Comparison of ENCODE assay signal across 8 cellular contexts in genomic region chr4:75672461-75673026, GRCh38. TPM values are rescaled to one million over a fixed set of nuclear protein-coding genes. Genes with fewer than 3 reads are reported as not detected.
DNase-seq lines count a peak whose midpoint lies in the region; ATAC-seq and TF ChIP-seq lines count a peak whose summit lies in the region.

No MANE protein-coding gene starts in this region.

- peak overlapping the region; percentile 93 to 99 (median 98) for H3K4me3 Mint-ChIP-seq in CD4-positive, CD25-positive, alpha-beta regulatory T cell
- peak overlapping the region; percentile 96 for H3K4me3 Mint-ChIP-seq in activated T-helper 1 cell treated with anti-CD3 and anti-CD28 coated beads, Interleukin-12 subunit alpha, Interleukin-12 subunit beta, Interleukin-2, Interleukin-4 antibody, amounts not matched to agents 30 ng/mL and 10 ng/mL and 1 ng/mL, durations not matched to agents 14 hours and 24 hours and 36 hours
- H3K4me3 Mint-ChIP-seq in nephron, result peak overlapping the region; percentile 99
- H3K4me3 Mint-ChIP-seq in stimulated activated naive CD8-positive, alpha-beta T cell treated with anti-CD3 and anti-CD28 coated beads, Interleukin-15, Interleukin-2, amounts not matched to agents 100 ng/mL and 50 ng/mL, for 24 hours, result peak overlapping the region; percentile 97

- no peaks in the 10 kb centered on the region for H3K27me3 Mint-ChIP-seq in CD4-positive, CD25-positive, alpha-beta regulatory T cell
- no peaks in the 10 kb centered on the region for H3K27me3 Mint-ChIP-seq in activated T-helper 1 cell treated with anti-CD3 and anti-CD28 coated beads, Interleukin-12 subunit alpha, Interleukin-12 subunit beta, Interleukin-2, Interleukin-4 antibody, amounts not matched to agents 30 ng/mL and 10 ng/mL and 1 ng/mL, durations not matched to agents 14 hours and 24 hours and 36 hours (ENCODE audit: insufficient read depth)
- H3K27me3 Mint-ChIP-seq in nephron (ENCODE audit: low read depth), result no peaks in the 10 kb centered on the region
- H3K27me3 Mint-ChIP-seq in stimulated activated naive CD8-positive, alpha-beta T cell treated with anti-CD3 and anti-CD28 coated beads, Interleukin-15, Interleukin-2, amounts not matched to agents 100 ng/mL and 50 ng/mL, for 24 hours, result no peaks in the 10 kb centered on the region

- H3K27ac ChIP-seq in CD4-positive, CD25-positive, alpha-beta regulatory T cell (ENCODE audit: insufficient read depth, low read length, poor library complexity, severe bottlenecking), result peak overlapping the region; percentile 98

- H3K9me3 Mint-ChIP-seq in CD4-positive, CD25-positive, alpha-beta regulatory T cell, result peaks cover 0 to 2% (median 0%) of the 10 kb centered on the region in 7 donors
- H3K9me3 Mint-ChIP-seq in activated T-helper 1 cell treated with anti-CD3 and anti-CD28 coated beads, Interleukin-12 subunit alpha, Interleukin-12 subunit beta, Interleukin-2, Interleukin-4 antibody, amounts not matched to agents 30 ng/mL and 10 ng/mL and 1 ng/mL, durations not matched to agents 14 hours and 24 hours and 36 hours, result no peaks in the 10 kb centered on the region
- H3K9me3 Mint-ChIP-seq in nephron, result no peaks in the 10 kb centered on the region
- H3K9me3 Mint-ChIP-seq in stimulated activated naive CD8-positive, alpha-beta T cell treated with anti-CD3 and anti-CD28 coated beads, Interleukin-15, Interleukin-2, amounts not matched to agents 100 ng/mL and 50 ng/mL, for 24 hours, result no peaks in the 10 kb centered on the region

- H3K27me3 ChIP-seq in CD4-positive, CD25-positive, alpha-beta regulatory T cell (ENCODE audit: control insufficient read depth, insufficient read depth, low read length), result no peaks in the 10 kb centered on the region

- H3K4me1 Mint-ChIP-seq in CD4-positive, CD25-positive, alpha-beta regulatory T cell, result peaks cover 37 to 60% (median 47%) of the 10 kb centered on the region in 4 donors
- H3K4me1 Mint-ChIP-seq in activated T-helper 1 cell treated with anti-CD3 and anti-CD28 coated beads, Interleukin-12 subunit alpha, Interleukin-12 subunit beta, Interleukin-2, Interleukin-4 antibody, amounts not matched to agents 30 ng/mL and 10 ng/mL and 1 ng/mL, durations not matched to agents 14 hours and 24 hours and 36 hours (ENCODE audit: low read depth), result peaks cover 48% of the 10 kb centered on the region
- peaks cover 44% of the 10 kb centered on the region for H3K4me1 Mint-ChIP-seq in nephron
- peaks cover 56% of the 10 kb centered on the region for H3K4me1 Mint-ChIP-seq in stimulated activated naive CD8-positive, alpha-beta T cell treated with anti-CD3 and anti-CD28 coated beads, Interleukin-15, Interleukin-2, amounts not matched to agents 100 ng/mL and 50 ng/mL, for 24 hours (ENCODE audit: low read depth)

- H3K27ac Mint-ChIP-seq in CD4-positive, CD25-positive, alpha-beta regulatory T cell, result peak overlapping the region; percentile 98 to 100 (median 99)
- H3K27ac Mint-ChIP-seq in activated T-helper 1 cell treated with anti-CD3 and anti-CD28 coated beads, Interleukin-12 subunit alpha, Interleukin-12 subunit beta, Interleukin-2, Interleukin-4 antibody, amounts not matched to agents 30 ng/mL and 10 ng/mL and 1 ng/mL, durations not matched to agents 14 hours and 24 hours and 36 hours, result peak overlapping the region; percentile 98
- peak overlapping the region; percentile 98 to 99 (median 98) for H3K27ac Mint-ChIP-seq in nephron
- peak overlapping the region; percentile 98 for H3K27ac Mint-ChIP-seq in stimulated activated naive CD8-positive, alpha-beta T cell treated with anti-CD3 and anti-CD28 coated beads, Interleukin-15, Interleukin-2, amounts not matched to agents 100 ng/mL and 50 ng/mL, for 24 hours

- intact Hi-C loops in activated T-helper 1 cell treated with anti-CD3 and anti-CD28 coated beads, Interleukin-12 subunit alpha, Interleukin-12 subunit beta, Interleukin-2, Interleukin-4 antibody, amounts not matched to agents 30 ng/mL and 10 ng/mL and 1 ng/mL, durations not matched to agents 14 hours and 24 hours and 36 hours (cut with micrococcal nuclease), result loop anchor here (1.0 to 5.0 kb wide), 8 partner anchors 10 to 540 kb away; partner anchors contain the start of genes CDKL2, NAAA, RCHY1 and SCARB2

- no peaks in the 10 kb centered on the region for H3K36me3 Mint-ChIP-seq in CD4-positive, CD25-positive, alpha-beta regulatory T cell
- H3K36me3 Mint-ChIP-seq in activated T-helper 1 cell treated with anti-CD3 and anti-CD28 coated beads, Interleukin-12 subunit alpha, Interleukin-12 subunit beta, Interleukin-2, Interleukin-4 antibody, amounts not matched to agents 30 ng/mL and 10 ng/mL and 1 ng/mL, durations not matched to agents 14 hours and 24 hours and 36 hours (ENCODE audit: low read depth), result peaks cover 7% of the 10 kb centered on the region
- no peaks in the 10 kb centered on the region for H3K36me3 Mint-ChIP-seq in nephron (ENCODE audit: low read depth)
- H3K36me3 Mint-ChIP-seq in stimulated activated naive CD8-positive, alpha-beta T cell treated with anti-CD3 and anti-CD28 coated beads, Interleukin-15, Interleukin-2, amounts not matched to agents 100 ng/mL and 50 ng/mL, for 24 hours (ENCODE audit: low read depth), result peaks cover 10% of the 10 kb centered on the region

- peak; percentile 21 to 26 for ATAC-seq in CD4-positive, CD25-positive, alpha-beta regulatory T cell (ENCODE audit: low read depth in 2 of 2)
- peak; percentile 26 for ATAC-seq in GM19324 (IDR thresholded peaks at IDR 0.05; ENCODE audit: low FRiP score, unreplicated experiment)
- peak; percentile 21 for ATAC-seq in HG03460 (IDR thresholded peaks at IDR 0.05; ENCODE audit: unreplicated experiment)

- peak overlapping the region; percentile 97 for H3K4me3 ChIP-seq in CD4-positive, CD25-positive, alpha-beta regulatory T cell (ENCODE audit: low read depth, low read length)
- H3K4me3 ChIP-seq in fibroblast of pulmonary artery (replicated peaks; ENCODE audit: low read depth, low read length), result peak overlapping the region; percentile 84

- no peak for TF ChIP-seq CTCF in fibroblast of pulmonary artery (IDR thresholded peaks at IDR 0.05; ENCODE audit: low read length, missing control alignments)
- no peak for TF ChIP-seq CTCF in nephron (IDR thresholded peaks at IDR 0.05; ENCODE audit: unreplicated experiment in 3 of 3)

- peak; percentile 70 to 88 (median 84) for DNase-seq in CD4-positive, CD25-positive, alpha-beta regulatory T cell
- DNase-seq in activated T-helper 1 cell treated with anti-CD3 and anti-CD28 coated beads, Interleukin-12 subunit alpha, Interleukin-12 subunit beta, Interleukin-2, Interleukin-4 antibody, amounts not matched to agents 30 ng/mL and 10 ng/mL and 1 ng/mL, durations not matched to agents 14 hours and 24 hours and 36 hours (ENCODE audit: low spot score), result peak; percentile 78
- peak; percentile 52 for DNase-seq in fibroblast of pulmonary artery (ENCODE audit: low read depth)

- H3K36me3 ChIP-seq in CD4-positive, CD25-positive, alpha-beta regulatory T cell (ENCODE audit: control insufficient read depth, insufficient read depth, low read length), result no peaks in the 10 kb centered on the region

- no peaks in the 10 kb centered on the region for H3K9me3 ChIP-seq in CD4-positive, CD25-positive, alpha-beta regulatory T cell (ENCODE audit: control insufficient read depth in 2 of 2, low read length in 2 of 2)

- peaks cover 53% of the 10 kb centered on the region for H3K4me1 ChIP-seq in CD4-positive, CD25-positive, alpha-beta regulatory T cell (ENCODE audit: control insufficient read depth, insufficient read depth, low read length, poor library complexity, severe bottlenecking)

TF ChIP-seq in PFSK-1, 5 proteins besides CTCF, POLR2A, EP300 and RAD21 (continues in another document):
- TF ChIP-seq FOXP2 (optimal IDR thresholded peaks at IDR 0.05; ENCODE audit: borderline replicate concordance, extremely low read depth, extremely low read length, insufficient read depth), result no peak

RNA-seq across cellular contexts. Expression of gene G3BP2, which starts 0.7 kb away (rescaled TPM):
- total RNA-seq in CD4-positive, CD25-positive, alpha-beta regulatory T cell, result 300 TPM
- polyA plus RNA-seq in CD4-positive, CD25-positive, alpha-beta regulatory T cell, result 100 to 1,000 TPM; 101 to 126 (median 112) TPM
- 32.9 TPM for polyA plus RNA-seq in PFSK-1 (2012; ENCODE audit: insufficient read length, low read depth)
- total RNA-seq in activated T-helper 1 cell treated with anti-CD3 and anti-CD28 coated beads, Interleukin-12 subunit alpha, Interleukin-12 subunit beta, Interleukin-2, Interleukin-4 antibody, amounts not matched to agents 30 ng/mL and 10 ng/mL and 1 ng/mL, durations not matched to agents 14 hours and 24 hours and 36 hours, result 143 and 144 TPM in 2 replicates

RNA-seq across cellular contexts. Expression of gene CDKL2, which starts 42.2 kb away (rescaled TPM):
- total RNA-seq in CD4-positive, CD25-positive, alpha-beta regulatory T cell, result 0.30 TPM
- polyA plus RNA-seq in CD4-positive, CD25-positive, alpha-beta regulatory T cell, result 1 to 10 TPM in 1 of 4 donors, under 1 TPM in 3; 0.07 to 1.1 (median 0.44) TPM
- not detected for polyA plus RNA-seq in PFSK-1 (2012; ENCODE audit: insufficient read length, low read depth)
- total RNA-seq in activated T-helper 1 cell treated with anti-CD3 and anti-CD28 coated beads, Interleukin-12 subunit alpha, Interleukin-12 subunit beta, Interleukin-2, Interleukin-4 antibody, amounts not matched to agents 30 ng/mL and 10 ng/mL and 1 ng/mL, durations not matched to agents 14 hours and 24 hours and 36 hours, result 0.16 and 0.22 TPM in 2 replicates

RNA-seq across cellular contexts. Expression of gene USO1, which starts 51.8 kb away (rescaled TPM):
- 23.8 TPM for total RNA-seq in CD4-positive, CD25-positive, alpha-beta regulatory T cell
- polyA plus RNA-seq in CD4-positive, CD25-positive, alpha-beta regulatory T cell, result 10 to 100 TPM; 23.4 to 29.5 (median 26.2) TPM
- polyA plus RNA-seq in PFSK-1 (2012; ENCODE audit: insufficient read length, low read depth), result 21.3 TPM
- 44.5 and 48.6 TPM in 2 replicates for total RNA-seq in activated T-helper 1 cell treated with anti-CD3 and anti-CD28 coated beads, Interleukin-12 subunit alpha, Interleukin-12 subunit beta, Interleukin-2, Interleukin-4 antibody, amounts not matched to agents 30 ng/mL and 10 ng/mL and 1 ng/mL, durations not matched to agents 14 hours and 24 hours and 36 hours

Comparison
In these comparisons a context has a peak if more than half of its experiments do, and no peak if none do; other contexts are left out.
1. Peak in every context shown above with its lines: DNase-seq, ATAC-seq, H3K4me3 ChIP-seq and H3K27ac ChIP-seq.